ENCODE assay signal across 33 cellular contexts in the genomic region with DNA sequence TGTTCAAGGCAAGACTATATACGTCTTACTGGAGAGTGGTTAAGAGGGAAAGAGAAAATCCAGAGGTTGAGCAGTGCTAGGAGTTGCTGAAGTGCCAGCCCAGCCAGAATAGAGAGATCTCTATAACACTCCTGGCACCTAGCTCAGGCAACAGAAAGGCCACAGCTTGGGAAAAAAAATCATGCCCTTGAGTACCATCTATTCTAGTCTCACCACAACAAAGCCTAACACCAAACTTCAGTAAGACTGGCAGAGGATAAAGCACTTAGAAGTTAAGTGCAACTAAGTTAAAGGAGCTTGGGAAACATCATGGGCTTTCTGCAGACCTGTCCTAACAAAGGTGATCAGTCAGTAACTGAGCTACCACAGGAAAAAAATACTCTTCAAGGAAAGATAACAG.
"Had no signal": no experiment of that assay in that cellular context is flagged by ENCODE, and none has a peak within 500 bp of the region (broad histone marks: within the 10 kb centered on the region; RNA-seq: fewer than 3 reads in every experiment).

No MANE protein-coding gene starts in this region.

- H3K9me3 Mint-ChIP-seq: activated CD4-positive, alpha-beta memory T cell treated with anti-CD3 and anti-CD28 coated beads for 36 hours; activated naive CD4-positive, alpha-beta T cell treated with anti-CD3 and anti-CD28 coated beads, Interleukin-2, amount 50 U/mL, for 24 hours; activated naive CD8-positive, alpha-beta T cell treated with anti-CD3 and anti-CD28 coated beads, Interleukin-2, amount 50 U/mL, for 24 hours; dendritic cell treated with granulocyte-macrophage colony-stimulating factor and Interleukin-4, amounts not matched to agents 40 ng/mL and 50 ng/mL, for 4 days; effector memory CD8-positive, alpha-beta T cell had no signal

- DNase-seq: activated CD4-positive, alpha-beta memory T cell treated with anti-CD3 and anti-CD28 coated beads for 36 hours; activated CD4-positive, alpha-beta T cell treated with anti-CD3 and anti-CD28 coated beads for 36 hours; activated CD4-positive, alpha-beta T cell treated with anti-CD3 and anti-CD28 coated beads, Interleukin-2, amount 10 ng/mL, durations not matched to agents 24 days and 14 days; activated CD4-positive, CD25-positive, alpha-beta regulatory T cell; activated CD4-positive, CD25-positive, alpha-beta regulatory T cell treated with anti-CD3 and anti-CD28 coated beads, Interleukin-2, amount 50 U/mL, for 72 hours; activated CD8-positive, alpha-beta memory T cell treated with anti-CD3 and anti-CD28 coated beads, Interleukin-2, amount 10 ng/mL, durations not matched to agents 7 days and 5 days; activated CD8-positive, alpha-beta memory T cell treated with anti-CD3 and anti-CD28 coated beads, Interleukin-2, amount 50 U/mL, for 4 hours; activated CD8-positive, alpha-beta T cell treated with anti-CD3 and anti-CD28 coated beads, Interleukin-2, amount 10 ng/mL, durations not matched to agents 7 days and 5 days; activated effector memory CD4-positive, alpha-beta T cell treated with anti-CD3 and anti-CD28 coated beads, Interleukin-2, amount 50 U/mL, for 16 hours; activated naive CD4-positive, alpha-beta T cell treated with anti-CD3 and anti-CD28 coated beads for 36 hours; activated naive CD8-positive, alpha-beta T cell treated with anti-CD3 and anti-CD28 coated beads for 36 hours; activated naive CD8-positive, alpha-beta T cell treated with anti-CD3 and anti-CD28 coated beads, Interleukin-2, amount 50 U/mL, for 24 hours; activated T-cell treated with anti-CD3 and anti-CD28 coated beads, Interleukin-2, amount 50 U/mL, for 1 hour; activated T-cell treated with anti-CD3 and anti-CD28 coated beads, Interleukin-2, amount 50 U/mL, for 48 hours; adrenal gland; amygdala; aorta; body of pancreas; central memory CD4-positive, alpha-beta T cell; cerebellar nuclear complex; dorsolateral prefrontal cortex; effector memory CD8-positive, alpha-beta T cell; erythroblast; foreskin keratinocyte; gastrocnemius medialis; T-helper 2 cell had no signal

- H3K4me3 ChIP-seq: adrenal gland, body of pancreas, cardiac muscle cell, coronary artery, dorsolateral prefrontal cortex, esophagus muscularis mucosa, gastrocnemius medialis had no signal

- H3K27ac ChIP-seq: adrenal gland, body of pancreas, cardiac muscle cell, coronary artery, dorsolateral prefrontal cortex, esophagus muscularis mucosa, foreskin keratinocyte, gastrocnemius medialis had no signal

- H3K9me3 ChIP-seq: adrenal gland, body of pancreas, esophagus muscularis mucosa, gastrocnemius medialis had no signal

- H3K4me3 Mint-ChIP-seq: activated CD4-positive, alpha-beta memory T cell treated with anti-CD3 and anti-CD28 coated beads for 36 hours; activated CD4-positive, alpha-beta T cell treated with anti-CD3 and anti-CD28 coated beads for 36 hours; activated CD4-positive, alpha-beta T cell treated with anti-CD3 and anti-CD28 coated beads, Interleukin-2, amount 10 ng/mL, durations not matched to agents 24 days and 14 days; activated CD8-positive, alpha-beta memory T cell treated with anti-CD3 and anti-CD28 coated beads, Interleukin-2, amount 10 ng/mL, durations not matched to agents 7 days and 5 days; activated CD8-positive, alpha-beta T cell treated with anti-CD3 and anti-CD28 coated beads, Interleukin-2, amount 10 ng/mL, durations not matched to agents 7 days and 5 days; activated naive CD4-positive, alpha-beta T cell treated with anti-CD3 and anti-CD28 coated beads for 36 hours; activated naive CD4-positive, alpha-beta T cell treated with anti-CD3 and anti-CD28 coated beads, Interleukin-2, amount 50 U/mL, for 24 hours; activated naive CD8-positive, alpha-beta T cell treated with anti-CD3 and anti-CD28 coated beads for 36 hours; activated naive CD8-positive, alpha-beta T cell treated with anti-CD3 and anti-CD28 coated beads, Interleukin-2, amount 50 U/mL, for 24 hours; activated T-helper 1 cell treated with anti-CD3 and anti-CD28 coated beads, Interleukin-12 subunit alpha, Interleukin-12 subunit beta, Interleukin-2, Interleukin-4 antibody, amounts not matched to agents 30 ng/mL and 10 ng/mL and 1 ng/mL, durations not matched to agents 14 hours and 24 hours and 36 hours; dendritic cell treated with granulocyte-macrophage colony-stimulating factor and Interleukin-4, amounts not matched to agents 40 ng/mL and 50 ng/mL, for 4 days; effector memory CD8-positive, alpha-beta T cell had no signal

- H3K4me1 ChIP-seq: body of pancreas had no signal

- ATAC-seq: activated CD4-positive, alpha-beta T cell treated with anti-CD3 and anti-CD28 coated beads for 36 hours; activated CD8-positive, alpha-beta memory T cell treated with anti-CD3 and anti-CD28 coated beads, Interleukin-2, amount 10 ng/mL, durations not matched to agents 7 days and 5 days; activated CD8-positive, alpha-beta T cell treated with anti-CD3 and anti-CD28 coated beads, Interleukin-2, amount 10 ng/mL, durations not matched to agents 7 days and 5 days; activated naive CD8-positive, alpha-beta T cell treated with anti-CD3 and anti-CD28 coated beads, Interleukin-2, amount 50 U/mL, for 24 hours; body of pancreas; effector memory CD8-positive, alpha-beta T cell; foreskin keratinocyte; gastrocnemius medialis had no signal

- H3K27me3 Mint-ChIP-seq: activated CD4-positive, alpha-beta memory T cell treated with anti-CD3 and anti-CD28 coated beads for 36 hours; activated CD4-positive, alpha-beta T cell treated with anti-CD3 and anti-CD28 coated beads for 36 hours; activated CD4-positive, alpha-beta T cell treated with anti-CD3 and anti-CD28 coated beads, Interleukin-2, amount 10 ng/mL, durations not matched to agents 24 days and 14 days; activated CD8-positive, alpha-beta memory T cell treated with anti-CD3 and anti-CD28 coated beads, Interleukin-2, amount 10 ng/mL, durations not matched to agents 7 days and 5 days; activated naive CD4-positive, alpha-beta T cell treated with anti-CD3 and anti-CD28 coated beads, Interleukin-2, amount 50 U/mL, for 24 hours; activated naive CD8-positive, alpha-beta T cell treated with anti-CD3 and anti-CD28 coated beads for 36 hours; activated naive CD8-positive, alpha-beta T cell treated with anti-CD3 and anti-CD28 coated beads, Interleukin-2, amount 50 U/mL, for 24 hours; dendritic cell treated with granulocyte-macrophage colony-stimulating factor and Interleukin-4, amounts not matched to agents 40 ng/mL and 50 ng/mL, for 4 days; effector memory CD8-positive, alpha-beta T cell had no signal

- H3K36me3 ChIP-seq: adrenal gland, cardiac muscle cell had no signal

- H3K27ac Mint-ChIP-seq: activated CD4-positive, alpha-beta memory T cell treated with anti-CD3 and anti-CD28 coated beads for 36 hours; activated CD4-positive, alpha-beta T cell treated with anti-CD3 and anti-CD28 coated beads for 36 hours; activated CD4-positive, alpha-beta T cell treated with anti-CD3 and anti-CD28 coated beads, Interleukin-2, amount 10 ng/mL, durations not matched to agents 24 days and 14 days; activated CD8-positive, alpha-beta memory T cell treated with anti-CD3 and anti-CD28 coated beads, Interleukin-2, amount 10 ng/mL, durations not matched to agents 7 days and 5 days; activated CD8-positive, alpha-beta T cell treated with anti-CD3 and anti-CD28 coated beads, Interleukin-2, amount 10 ng/mL, durations not matched to agents 7 days and 5 days; activated naive CD4-positive, alpha-beta T cell treated with anti-CD3 and anti-CD28 coated beads for 36 hours; activated naive CD4-positive, alpha-beta T cell treated with anti-CD3 and anti-CD28 coated beads, Interleukin-2, amount 50 U/mL, for 24 hours; activated naive CD8-positive, alpha-beta T cell treated with anti-CD3 and anti-CD28 coated beads for 36 hours; activated naive CD8-positive, alpha-beta T cell treated with anti-CD3 and anti-CD28 coated beads, Interleukin-2, amount 50 U/mL, for 24 hours; activated T-helper 1 cell treated with anti-CD3 and anti-CD28 coated beads, Interleukin-12 subunit alpha, Interleukin-12 subunit beta, Interleukin-2, Interleukin-4 antibody, amounts not matched to agents 30 ng/mL and 10 ng/mL and 1 ng/mL, durations not matched to agents 14 hours and 24 hours and 36 hours; activated T-helper 2 cell treated with anti-CD3 and anti-CD28 coated beads, Interferon-gamma antibody, Interleukin-2, Interleukin-4, amounts not matched to agents 10 μg/mL and 5 μg/mL and 100 μg/mL, durations not matched to agents 14 hours and 24 hours and 36 hours; dendritic cell treated with granulocyte-macrophage colony-stimulating factor and Interleukin-4, amounts not matched to agents 40 ng/mL and 50 ng/mL, for 4 days; effector memory CD8-positive, alpha-beta T cell had no signal

- H3K27me3 ChIP-seq: adrenal gland, body of pancreas, cardiac muscle cell, dorsolateral prefrontal cortex, esophagus muscularis mucosa, foreskin keratinocyte, gastrocnemius medialis had no signal
